18 cellular contexts compared by ENCODE assay signal in the genomic region with DNA sequence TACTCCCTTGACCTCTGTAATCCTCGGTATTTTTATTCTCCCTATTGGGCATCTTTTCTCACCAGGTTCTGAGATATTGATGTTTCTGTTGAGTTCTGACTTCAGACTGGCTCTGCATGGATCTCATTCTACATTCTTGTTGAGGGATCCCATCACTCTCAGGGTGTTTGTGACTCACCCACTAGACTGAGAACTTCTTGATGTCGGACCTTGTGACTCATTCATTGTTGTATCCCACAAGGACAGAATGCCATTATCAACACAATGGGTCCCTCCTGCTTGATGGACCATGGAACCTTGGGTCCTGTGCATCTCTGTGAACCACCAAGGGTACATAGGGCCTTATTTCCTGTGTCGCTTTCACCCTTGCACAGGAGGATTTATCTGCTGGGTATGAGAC.
DNase-seq lines count a peak whose midpoint lies in the region; ATAC-seq, FAIRE-seq and TF ChIP-seq lines count a peak whose summit lies in the region.
"Had no signal": no experiment of that assay in that cellular context is flagged by ENCODE, and none has a peak within 500 bp of the region (broad histone marks: within the 10 kb centered on the region; RNA-seq: fewer than 3 reads in every experiment).

No MANE protein-coding gene starts in this region.

- WGBS in small intestine, 3 donors: 82 to 88% (median 86%) methylated on average over 3 of the region's 3 CpGs

- TF ChIP-seq CTCF in foreskin fibroblast (IDR thresholded peaks at IDR 0.05; ENCODE audit: low read depth, low read length): no peak

- H3K27me3 ChIP-seq in small intestine (ENCODE audit: control insufficient read depth in 2 of 2, insufficient read depth in 2 of 2, low read length in 2 of 2): no peaks in the 10 kb centered on the region
- H3K27me3 ChIP-seq: MG63, spleen, uterus had no signal

- H3K4me1 ChIP-seq in small intestine (ENCODE audit: control insufficient read depth in 2 of 2, insufficient read depth in 1 of 2, low read depth in 1 of 2, low read length in 1 of 2): peaks cover under 1 to 5% of the 10 kb centered on the region in 2 donors
- H3K4me1 ChIP-seq: BLaER1 treated with 17β-estradiol and CSF1 and Interleukin-3, amounts not matched to agents 10 nM and 100 nM; spleen had no signal

- H3K4me3 ChIP-seq in foreskin fibroblast (ENCODE audit: low read depth in 1 of 2, low read length in 2 of 2): no peak overlapping the region
- no peak overlapping the region for H3K4me3 ChIP-seq in small intestine (ENCODE audit: low read depth in 1 of 2, low read length in 2 of 2)
- H3K4me3 ChIP-seq: BLaER1 treated with 17β-estradiol and CSF1 and Interleukin-3, amounts not matched to agents 10 nM and 100 nM; HAP-1; MG63; spleen; uterus had no signal

- no peak overlapping the region for H3K27ac ChIP-seq in small intestine (ENCODE audit: low read depth in 1 of 2, low read length in 1 of 2)
- H3K27ac ChIP-seq: BLaER1 treated with 17β-estradiol and CSF1 and Interleukin-3, amounts not matched to agents 10 nM and 100 nM; spleen had no signal

- DNase-seq in H4 (ENCODE audit: low spot score) (peak; percentile 11), foreskin fibroblast (peak; percentile 75 to 82), small intestine (peak; percentile 14), SIG-M5 treated with dmso at 0.1 percent for 504 hours (lab: John Stamatoyannopoulos, UW; ENCODE audit: unreplicated experiment) (no peak), occipital lobe (lab: John Stamatoyannopoulos, UW) (no peak)
- DNase-seq: activated CD4-positive, CD25-positive, alpha-beta regulatory T cell treated with anti-CD3 and anti-CD28 coated beads, Interleukin-2, amount 50 U/mL, for 72 hours; DMS79 treated with DMSO at 0.1 percent for 48 hours; kidney; MG63; NCI-H2029 treated with DMSO at 0.1 percent for 48 hours; NCI-H748 treated with DMSO at 0.1 percent for 48 hours; spleen; uterus had no signal

- no peaks in the 10 kb centered on the region for H3K9me3 ChIP-seq in small intestine (ENCODE audit: control insufficient read depth, low read depth)
- H3K9me3 ChIP-seq: BLaER1 treated with 17β-estradiol and CSF1 and Interleukin-3, amounts not matched to agents 10 nM and 100 nM; HAP-1; MG63; spleen; uterus had no signal

- 0 out of 3 replicates have a peak, but pooled peaks have one; percentile 10 for ATAC-seq in SK-N-SH treated with all-trans-retinoic acid at 6 μM for 48 hours
- no peak for ATAC-seq in HG03571 (IDR thresholded peaks at IDR 0.05; ENCODE audit: unreplicated experiment)
- ATAC-seq in GM18858 (IDR thresholded peaks at IDR 0.05; ENCODE audit: unreplicated experiment): no peak

- no peaks in the 10 kb centered on the region for H3K36me3 ChIP-seq in small intestine (ENCODE audit: control insufficient read depth in 2 of 2, insufficient read depth in 2 of 2, low read length in 2 of 2)
- H3K36me3 ChIP-seq: HAP-1, MG63, spleen, uterus had no signal

- FAIRE-seq in small intestine (lab: Jason Lieb, UNC): no peak

TF ChIP-seq in SK-N-SH treated with all-trans-retinoic acid at 6 μM for 48 hours, 23 proteins besides CTCF, POLR2A, EP300 and RAD21:
- 0 out of 2 replicates have a peak, but pooled peaks have one; percentile 33 for TF ChIP-seq OSR1 (CRISPR knock-in tag; IDR thresholded peaks at IDR 0.05)
- TF ChIP-seq, protein P1, sequence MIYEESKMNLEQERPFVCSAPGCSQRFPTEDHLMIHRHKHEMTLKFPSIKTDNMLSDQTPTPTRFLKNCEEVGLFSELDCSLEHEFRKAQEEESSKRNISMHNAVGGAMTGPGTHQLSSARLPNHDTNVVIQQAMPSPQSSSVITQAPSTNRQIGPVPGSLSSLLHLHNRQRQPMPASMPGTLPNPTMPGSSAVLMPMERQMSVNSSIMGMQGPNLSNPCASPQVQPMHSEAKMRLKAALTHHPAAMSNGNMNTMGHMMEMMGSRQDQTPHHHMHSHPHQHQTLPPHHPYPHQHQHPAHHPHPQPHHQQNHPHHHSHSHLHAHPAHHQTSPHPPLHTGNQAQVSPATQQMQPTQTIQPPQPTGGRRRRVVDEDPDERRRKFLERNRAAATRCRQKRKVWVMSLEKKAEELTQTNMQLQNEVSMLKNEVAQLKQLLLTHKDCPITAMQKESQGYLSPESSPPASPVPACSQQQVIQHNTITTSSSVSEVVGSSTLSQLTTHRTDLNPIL (CRISPR knock-in tag; IDR thresholded peaks at IDR 0.05; ENCODE audit: low read depth): no peak

Comparison
In these comparisons a context has a peak if more than half of its experiments do, and no peak if none do; other contexts are left out.
1. DNase-seq: peak in H4 (single experiment), foreskin fibroblast (2 of 2) and small intestine (single experiment); none in SIG-M5 treated with dmso at 0.1 percent for 504 hours (single experiment) and occipital lobe (single experiment).